Comparison of ENCODE assay signal across 19 cellular contexts in the genomic region with DNA sequence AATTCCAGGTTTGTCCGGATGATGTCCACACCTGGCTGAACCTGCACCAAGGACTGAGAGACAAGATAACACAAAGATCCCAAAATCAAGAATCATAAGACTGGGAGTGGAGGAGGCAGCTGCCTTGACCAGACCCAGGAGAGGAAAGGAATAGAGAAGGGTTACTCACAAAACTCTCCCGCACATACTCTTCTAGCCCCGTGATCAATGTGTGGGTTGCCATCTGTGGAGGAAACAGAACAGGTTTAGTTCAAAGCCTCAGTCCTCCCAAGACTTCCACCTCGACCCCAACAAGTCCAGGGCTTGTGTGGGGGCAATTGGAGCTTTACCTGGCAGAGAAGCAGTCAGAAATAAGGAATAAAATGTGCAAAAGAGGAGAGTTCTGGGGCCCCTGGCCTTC.
"Had no signal": no experiment of that assay in that cellular context is flagged by ENCODE, and none has a peak within 500 bp of the region (broad histone marks: within the 10 kb centered on the region; RNA-seq: fewer than 3 reads in every experiment).

No MANE protein-coding gene starts in this region.

- H3K4me3 Mint-ChIP-seq: activated CD4-positive, alpha-beta T cell treated with anti-CD3 and anti-CD28 coated beads, Interleukin-2, amount 10 ng/mL, durations not matched to agents 7 days and 5 days; activated T-helper 1 cell treated with anti-CD3 and anti-CD28 coated beads, Interleukin-12 subunit alpha, Interleukin-12 subunit beta, Interleukin-2, Interleukin-4 antibody, amounts not matched to agents 30 ng/mL and 10 ng/mL and 1 ng/mL, durations not matched to agents 14 hours and 24 hours and 36 hours; memory B cell; stimulated activated naive CD8-positive, alpha-beta T cell treated with anti-CD3 and anti-CD28 coated beads, Interleukin-15, Interleukin-2, amounts not matched to agents 100 ng/mL and 50 ng/mL, for 24 hours had no signal

- H3K27me3 ChIP-seq: colonic mucosa, heart right ventricle, right atrium auricular region, SJSA1, suprapubic skin, tibial nerve had no signal

- H3K9me3 Mint-ChIP-seq: activated CD4-positive, alpha-beta T cell treated with anti-CD3 and anti-CD28 coated beads, Interleukin-2, amount 10 ng/mL, durations not matched to agents 7 days and 5 days; activated T-helper 1 cell treated with anti-CD3 and anti-CD28 coated beads, Interleukin-12 subunit alpha, Interleukin-12 subunit beta, Interleukin-2, Interleukin-4 antibody, amounts not matched to agents 30 ng/mL and 10 ng/mL and 1 ng/mL, durations not matched to agents 14 hours and 24 hours and 36 hours; memory B cell; stimulated activated naive CD8-positive, alpha-beta T cell treated with anti-CD3 and anti-CD28 coated beads, Interleukin-15, Interleukin-2, amounts not matched to agents 100 ng/mL and 50 ng/mL, for 24 hours had no signal

- H3K4me1 ChIP-seq: colonic mucosa, right atrium auricular region, suprapubic skin, tibial nerve had no signal

- H3K27ac ChIP-seq: colonic mucosa, heart right ventricle, psoas muscle, right atrium auricular region, SJSA1, suprapubic skin, tibial nerve, WERI-Rb-1 had no signal

- H3K4me3 ChIP-seq: colonic mucosa, heart right ventricle, psoas muscle, right atrium auricular region, SJSA1, suprapubic skin, tibial nerve had no signal

- H3K9me3 ChIP-seq: colonic mucosa, heart right ventricle, psoas muscle, right atrium auricular region, SJSA1, suprapubic skin, tibial nerve had no signal

- DNase-seq: activated CD4-positive, alpha-beta T cell treated with anti-CD3 and anti-CD28 coated beads, Interleukin-2, amount 10 ng/mL, durations not matched to agents 7 days and 5 days; activated CD4-positive, CD25-positive, alpha-beta regulatory T cell treated with anti-CD3 and anti-CD28 coated beads, Interleukin-2, amount 50 U/mL, for 72 hours; activated CD8-positive, alpha-beta memory T cell treated with anti-CD3 and anti-CD28 coated beads, Interleukin-2, amount 50 U/mL, for 48 hours; amniotic stem cell; colonic mucosa; heart right ventricle; islet precursor cell; left cardiac atrium; psoas muscle; stimulated activated CD4-positive, alpha-beta T cell treated with anti-CD3 and anti-CD28 coated beads, Interleukin-4, amount 100 ng/mL, for 4 hours; T-helper 1 cell; WERI-Rb-1 had no signal

- H3K27me3 Mint-ChIP-seq: activated CD4-positive, alpha-beta T cell treated with anti-CD3 and anti-CD28 coated beads, Interleukin-2, amount 10 ng/mL, durations not matched to agents 7 days and 5 days; memory B cell; stimulated activated naive CD8-positive, alpha-beta T cell treated with anti-CD3 and anti-CD28 coated beads, Interleukin-15, Interleukin-2, amounts not matched to agents 100 ng/mL and 50 ng/mL, for 24 hours had no signal

- H3K4me1 Mint-ChIP-seq: memory B cell had no signal

- H3K27ac Mint-ChIP-seq: activated T-helper 1 cell treated with anti-CD3 and anti-CD28 coated beads, Interleukin-12 subunit alpha, Interleukin-12 subunit beta, Interleukin-2, Interleukin-4 antibody, amounts not matched to agents 30 ng/mL and 10 ng/mL and 1 ng/mL, durations not matched to agents 14 hours and 24 hours and 36 hours had no signal

- ATAC-seq: heart right ventricle, left cardiac atrium, psoas muscle had no signal
